Comparison of ENCODE assay signal across 8 cellular contexts in genomic region chr6:130018292-130018829, GRCh38. TPM values are rescaled to one million over a fixed set of nuclear protein-coding genes. Genes with fewer than 3 reads are reported as not detected.
DNase-seq lines count a peak whose midpoint lies in the region; ATAC-seq and TF ChIP-seq lines count a peak whose summit lies in the region.

L3MBTL3 (plus strand) TSS chr6:130018581; CDS start chr6:130042700, 24,119 bp downstream.

- TF ChIP-seq POLR2A in vagina (IDR thresholded peaks at IDR 0.05) = no peak

- H3K36me3 ChIP-seq in vagina = no peaks in the 10 kb centered on the region

- H3K27me3 ChIP-seq in vagina = no peaks in the 10 kb centered on the region

- H3K4me3 ChIP-seq in vagina = peak within 1 kb of the TSS; percentile 92

- ATAC-seq in HG02840 (IDR thresholded peaks at IDR 0.05; ENCODE audit: low FRiP score, unreplicated experiment) = peak; percentile 70

- intact Hi-C loops in vagina (cut with DNase I) = no loop called here

- TF ChIP-seq CTCF in GM13977 (IDR thresholded peaks at IDR 0.05; ENCODE audit: extremely low read depth, insufficient read depth, missing control alignments) (no peak), vagina (IDR thresholded peaks at IDR 0.05) (no peak)

- in situ Hi-C loops in GM13977 (cut with MboI; ENCODE audit: low pct_unique_long_range_greater_than_20kb, low sequenced_read_pairs, unreplicated experiment) = no loop called here

- H3K27ac ChIP-seq in vagina = peak within 1 kb of the TSS; percentile 90

- peak; percentile 85 for DNase-seq in GM13977 (ENCODE audit: low spot score)
- DNase-seq in NCI-H146 treated with DMSO at 0.1 percent for 48 hours (lab: John Stamatoyannopoulos, UW; ENCODE audit: unreplicated experiment) = peak; percentile 89
- peak; percentile 75 for DNase-seq in T1000 (lab: John Stamatoyannopoulos, UW)
- DNase-seq in astrocyte of the hippocampus (ENCODE audit: low read depth, low spot score) = peak; percentile 96
- peak; percentile 69 to 77 for DNase-seq in hippocampal formation (lab: John Stamatoyannopoulos, UW)
- peak; percentile 63 for DNase-seq in renal cortical epithelial cell (ENCODE audit: low read depth)
- peak in 1 of 2 donors; percentile 90 for DNase-seq in vagina (ENCODE audit: extremely low spot score in 2 of 2)

- H3K4me1 ChIP-seq in vagina = peaks cover 16% of the 10 kb centered on the region

- H3K9me3 ChIP-seq in vagina = no peaks in the 10 kb centered on the region

RNA-seq across cellular contexts. Expression of gene L3MBTL3, which starts in this region (rescaled TPM):
- total RNA-seq in renal cortical epithelial cell = 8.0 and 13.7 TPM in 2 replicates
- total RNA-seq in vagina = 19.6 TPM
